ENCODE assay signal across 27 cellular contexts in genomic region chr4:6420036-6420435, GRCh38. TPM values are rescaled to one million over a fixed set of nuclear protein-coding genes. Genes with fewer than 3 reads are reported as not detected.
"Had no signal": no experiment of that assay in that cellular context is flagged by ENCODE, and none has a peak within 500 bp of the region (broad histone marks: within the 10 kb centered on the region; RNA-seq: fewer than 3 reads in every experiment).

No MANE protein-coding gene starts in this region.

- H3K9me3 ChIP-seq: colonic mucosa, gastrocnemius medialis, left ventricle myocardium inferior, stomach, suprapubic skin had no signal

- ATAC-seq: activated CD8-positive, alpha-beta T cell treated with anti-CD3 and anti-CD28 coated beads, Interleukin-2, amount 10 ng/mL, durations not matched to agents 7 days and 5 days; activated naive CD4-positive, alpha-beta T cell treated with anti-CD3 and anti-CD28 coated beads, Interleukin-2, amount 50 U/mL, for 72 hours; activated T-cell treated with anti-CD3 and anti-CD28 coated beads, Interleukin-2, amount 50 U/mL, for 72 hours; effector memory CD8-positive, alpha-beta T cell; gastrocnemius medialis; natural killer cell; right cardiac atrium; stimulated activated naive B cell treated with anti-CD40 and anti-IgM and Interleukin-4, amounts not matched to agents 10 μg/mL and 1 μg/mL and 100 μg/mL, for 72 hours had no signal

- FAIRE-seq: islet of Langerhans had no signal

- H3K4me3 ChIP-seq: cardiac muscle cell, colonic mucosa, gastrocnemius medialis, left ventricle myocardium inferior, lung, stomach, suprapubic skin, tibial nerve had no signal

- DNase-seq: activated B cell treated with CpG ODN at 0.5 μM for 24 hours; activated CD4-positive, alpha-beta T cell treated with anti-CD3 and anti-CD28 coated beads, Interleukin-2, amount 50 U/mL, for 1 hour; activated CD8-positive, alpha-beta T cell treated with anti-CD3 and anti-CD28 coated beads, Interleukin-2, amount 10 ng/mL, durations not matched to agents 7 days and 5 days; activated naive CD4-positive, alpha-beta T cell; activated T-cell treated with anti-CD3 and anti-CD28 coated beads for 4 hours; activated T-cell treated with anti-CD3 and anti-CD28 coated beads, Interleukin-2, amount 50 U/mL, for 72 hours; colonic mucosa; effector memory CD8-positive, alpha-beta T cell; erythroblast; gastrocnemius medialis; glutamatergic neuron; left ventricle myocardium inferior; mesendoderm; natural killer cell; right cardiac atrium; stimulated activated CD4-positive, alpha-beta T cell treated with anti-CD3 and anti-CD28 coated beads, Interleukin-15, amount 100 ng/mL, for 24 hours; stimulated activated CD4-positive, alpha-beta T cell treated with anti-CD3 and anti-CD28 coated beads, Interleukin-2, amount 100 ng/mL, for 24 hours; stimulated activated naive B cell treated with anti-CD40 and anti-IgM and Interleukin-4, amounts not matched to agents 10 μg/mL and 1 μg/mL and 100 μg/mL, for 72 hours; stomach; T-helper 1 cell had no signal

- H3K4me1 ChIP-seq: colonic mucosa, gastrocnemius medialis, stomach, suprapubic skin, tibial nerve had no signal

- H3K27me3 ChIP-seq: cardiac muscle cell, colonic mucosa, tibial nerve had no signal

- H3K27ac ChIP-seq: cardiac muscle cell, colonic mucosa, gastrocnemius medialis, left ventricle myocardium inferior, stomach, suprapubic skin, tibial nerve had no signal

- H3K36me3 ChIP-seq: cardiac muscle cell, colonic mucosa, gastrocnemius medialis, left ventricle myocardium inferior, stomach, suprapubic skin, tibial nerve had no signal

RNA-seq across cellular contexts. Expression of gene PPP2R2C, which starts 52.4 kb away (rescaled TPM):
- total RNA-seq: activated B cell treated with CpG ODN at 0.5 μM for 24 hours; activated CD8-positive, alpha-beta T cell treated with anti-CD3 and anti-CD28 coated beads, Interleukin-2, amount 10 ng/mL, durations not matched to agents 7 days and 5 days; activated naive CD4-positive, alpha-beta T cell treated with anti-CD3 and anti-CD28 coated beads, Interleukin-2, amount 50 U/mL, for 72 hours; activated T-cell treated with anti-CD3 and anti-CD28 coated beads, Interleukin-2, amount 50 U/mL, for 72 hours; cardiac muscle cell; mononuclear cell; natural killer cell had no signal
- polyA plus RNA-seq: cardiac muscle cell had no signal
